Comparison of ENCODE assay signal across 3 cellular contexts in genomic region chr16:70656712-70657263, GRCh38.
TF ChIP-seq lines count a peak whose summit lies in the region.

No MANE protein-coding gene starts in this region.

TF ChIP-seq in IMR-90, 13 proteins besides CTCF, POLR2A, EP300 and RAD21:
- TF ChIP-seq USF2 (IDR thresholded peaks at IDR 0.05; ENCODE audit: low read depth, low read length): no peak
- no peak for TF ChIP-seq MXI1 (IDR thresholded peaks at IDR 0.05; ENCODE audit: borderline replicate concordance, low read depth, low read length)

TF ChIP-seq in WTC11, 78 proteins besides CTCF, POLR2A, EP300 and RAD21:
- TF ChIP-seq GABPB1 (CRISPR knock-in tag; IDR thresholded peaks at IDR 0.05): peak; percentile 54; the same call in 1 of the 2 replicates
- no peak for TF ChIP-seq E2F5 (CRISPR knock-in tag; IDR thresholded peaks at IDR 0.05)

TF ChIP-seq in HepG2, 621 proteins besides CTCF, POLR2A, EP300 and RAD21 (continues in another document):
- peak; percentile 63; the same call in 1 of the 2 replicates for TF ChIP-seq ZNF550 (CRISPR knock-in tag; IDR thresholded peaks at IDR 0.05; ENCODE audit: borderline replicate concordance)
- no peak for TF ChIP-seq LCORL (IDR thresholded peaks at IDR 0.05)
- TF ChIP-seq LCORL (CRISPR knock-in tag; IDR thresholded peaks at IDR 0.05): peak; percentile 96
- TF ChIP-seq ZNF574 (CRISPR knock-in tag; IDR thresholded peaks at IDR 0.05): peak; percentile 65
- peak; percentile 60; the same call in 1 of the 2 replicates for TF ChIP-seq YEATS2 (CRISPR knock-in tag; IDR thresholded peaks at IDR 0.05; ENCODE audit: borderline replicate concordance)
- peak; percentile 61 for TF ChIP-seq PHF8 (CRISPR knock-in tag; IDR thresholded peaks at IDR 0.05)
- TF ChIP-seq NRL (CRISPR knock-in tag; IDR thresholded peaks at IDR 0.05; ENCODE audit: borderline replicate concordance): peak; percentile 92
- no peak for TF ChIP-seq ZBTB46 (CRISPR knock-in tag; IDR thresholded peaks at IDR 0.05; ENCODE audit: borderline replicate concordance)
- peak; percentile 100 for TF ChIP-seq ZNF687 (CRISPR knock-in tag; IDR thresholded peaks at IDR 0.05)
- TF ChIP-seq ZNF335 (CRISPR knock-in tag; IDR thresholded peaks at IDR 0.05): peak; percentile 48; the same call in 1 of the 2 replicates
- peak; percentile 72; the same call in 1 of the 2 replicates for TF ChIP-seq ZNF414 (CRISPR knock-in tag; IDR thresholded peaks at IDR 0.05)
- peak; percentile 72; the same call in 1 of the 2 replicates for TF ChIP-seq ZNF337 (CRISPR knock-in tag; IDR thresholded peaks at IDR 0.05; ENCODE audit: borderline replicate concordance, low read depth)
- no peak for TF ChIP-seq NONO (IDR thresholded peaks at IDR 0.05)
- TF ChIP-seq NONO (CRISPR knock-in tag; conservative IDR thresholded peaks at IDR 0.05): peak; percentile 73
- TF ChIP-seq ZBTB14 (CRISPR knock-in tag; IDR thresholded peaks at IDR 0.05): no peak
- peak; percentile 92; the same call in 1 of the 2 replicates for TF ChIP-seq ZNF788 (CRISPR knock-in tag; IDR thresholded peaks at IDR 0.05; ENCODE audit: borderline replicate concordance)
- peak; percentile 73 for TF ChIP-seq ZNF883 (CRISPR knock-in tag; IDR thresholded peaks at IDR 0.05; ENCODE audit: not compliant biosample characterization)
- peak; percentile 30; the same call in 1 of the 2 replicates for TF ChIP-seq KMT2B (CRISPR knock-in tag; IDR thresholded peaks at IDR 0.05)
- TF ChIP-seq ZNF724P (CRISPR knock-in tag; IDR thresholded peaks at IDR 0.05; ENCODE audit: borderline replicate concordance): peak; percentile 97
- peak; percentile 42; the same call in 1 of the 2 replicates for TF ChIP-seq TFDP2 (CRISPR knock-in tag; IDR thresholded peaks at IDR 0.05)
- TF ChIP-seq ADNP (CRISPR knock-in tag; IDR thresholded peaks at IDR 0.05): no peak
- TF ChIP-seq ZBTB43 (CRISPR knock-in tag; conservative IDR thresholded peaks at IDR 0.05): peak; percentile 89; the same call in 1 of the 2 replicates
- TF ChIP-seq HNF4A (CRISPR knock-in tag; IDR thresholded peaks at IDR 0.05): peak; percentile 41; the same call in 1 of the 2 replicates
- TF ChIP-seq HNRNPL (IDR thresholded peaks at IDR 0.05; ENCODE audit: low read depth, low read length): 0 out of 2 replicates have a peak, but pooled peaks have one; percentile 83
- no peak for TF ChIP-seq NFIC (IDR thresholded peaks at IDR 0.05; ENCODE audit: low read length)
- peak; percentile 88; the same call in 1 of the 2 replicates for TF ChIP-seq BRCA1 (CRISPR knock-in tag; IDR thresholded peaks at IDR 0.05)
- TF ChIP-seq ZNF546 (CRISPR knock-in tag; conservative IDR thresholded peaks at IDR 0.05): peak; percentile 88; the same call in 1 of the 2 replicates
- peak; percentile 85 for TF ChIP-seq ZNF501 (CRISPR knock-in tag; IDR thresholded peaks at IDR 0.05)
- peak; percentile 76; the same call in 1 of the 2 replicates for TF ChIP-seq ZSCAN31 (CRISPR knock-in tag; IDR thresholded peaks at IDR 0.05; ENCODE audit: low read depth)
- TF ChIP-seq GZF1 (CRISPR knock-in tag; IDR thresholded peaks at IDR 0.05): 0 out of 2 replicates have a peak, but pooled peaks have one; percentile 75
- TF ChIP-seq ZNF430 (CRISPR knock-in tag; IDR thresholded peaks at IDR 0.05): peak; percentile 54; the same call in 1 of the 2 replicates
- peak; percentile 85 for TF ChIP-seq MXD1 (CRISPR knock-in tag; IDR thresholded peaks at IDR 0.05)
- TF ChIP-seq CREB3 (CRISPR knock-in tag; IDR thresholded peaks at IDR 0.05): no peak
- peak; percentile 70 for TF ChIP-seq ZNF605 (CRISPR knock-in tag; IDR thresholded peaks at IDR 0.05)
- TF ChIP-seq ZFP91 (CRISPR knock-in tag; IDR thresholded peaks at IDR 0.05; ENCODE audit: borderline replicate concordance): peak; percentile 90
- TF ChIP-seq XRCC5 (optimal IDR thresholded peaks at IDR 0.05; ENCODE audit: low read length): peak; percentile 88
- TF ChIP-seq ZNF512B (CRISPR knock-in tag; IDR thresholded peaks at IDR 0.05; ENCODE audit: borderline replicate concordance): peak; percentile 99
- peak; percentile 48; the same call in 1 of the 2 replicates for TF ChIP-seq THAP11 (CRISPR knock-in tag; IDR thresholded peaks at IDR 0.05)
